ENCODE assay signal across 19 cellular contexts in genomic region chr20:15380770-15381169, GRCh38.
DNase-seq lines count a peak whose midpoint lies in the region; ATAC-seq lines count a peak whose summit lies in the region.
"Had no signal": no experiment of that assay in that cellular context is flagged by ENCODE, and none has a peak within 500 bp of the region (broad histone marks: within the 10 kb centered on the region; RNA-seq: fewer than 3 reads in every experiment).

No MANE protein-coding gene starts in this region.

- ATAC-seq in GM18519 (IDR thresholded peaks at IDR 0.05; ENCODE audit: low FRiP score, unreplicated experiment) (peak; percentile 86), GM21360 (IDR thresholded peaks at IDR 0.05; ENCODE audit: unreplicated experiment) (peak; percentile 72), HG02884 (IDR thresholded peaks at IDR 0.05; ENCODE audit: unreplicated experiment) (peak; percentile 84), HG03442 (IDR thresholded peaks at IDR 0.05; ENCODE audit: unreplicated experiment) (peak; percentile 74)
- ATAC-seq: HCT116, SK-N-SH treated with all-trans-retinoic acid at 6 μM for 48 hours had no signal

- DNase-seq in NCI-H510A (lab: John Stamatoyannopoulos, UW) (no peak), LoVo (ENCODE audit: low spot score) (no peak), NCI-H524 (lab: John Stamatoyannopoulos, UW) (no peak), NOMO-1 treated with dmso at 0.1 percent for 144 hours (lab: John Stamatoyannopoulos, UW; ENCODE audit: unreplicated experiment) (no peak)
- DNase-seq: AML-193; Calu3; CD4-positive, CD25-positive, alpha-beta regulatory T cell; DMS79; NCI-H146; NCI-H2107; NCI-H82; Peyer's patch; SHP77 had no signal
